ENCODE assay signal across 1 cellular context in the genomic region with DNA sequence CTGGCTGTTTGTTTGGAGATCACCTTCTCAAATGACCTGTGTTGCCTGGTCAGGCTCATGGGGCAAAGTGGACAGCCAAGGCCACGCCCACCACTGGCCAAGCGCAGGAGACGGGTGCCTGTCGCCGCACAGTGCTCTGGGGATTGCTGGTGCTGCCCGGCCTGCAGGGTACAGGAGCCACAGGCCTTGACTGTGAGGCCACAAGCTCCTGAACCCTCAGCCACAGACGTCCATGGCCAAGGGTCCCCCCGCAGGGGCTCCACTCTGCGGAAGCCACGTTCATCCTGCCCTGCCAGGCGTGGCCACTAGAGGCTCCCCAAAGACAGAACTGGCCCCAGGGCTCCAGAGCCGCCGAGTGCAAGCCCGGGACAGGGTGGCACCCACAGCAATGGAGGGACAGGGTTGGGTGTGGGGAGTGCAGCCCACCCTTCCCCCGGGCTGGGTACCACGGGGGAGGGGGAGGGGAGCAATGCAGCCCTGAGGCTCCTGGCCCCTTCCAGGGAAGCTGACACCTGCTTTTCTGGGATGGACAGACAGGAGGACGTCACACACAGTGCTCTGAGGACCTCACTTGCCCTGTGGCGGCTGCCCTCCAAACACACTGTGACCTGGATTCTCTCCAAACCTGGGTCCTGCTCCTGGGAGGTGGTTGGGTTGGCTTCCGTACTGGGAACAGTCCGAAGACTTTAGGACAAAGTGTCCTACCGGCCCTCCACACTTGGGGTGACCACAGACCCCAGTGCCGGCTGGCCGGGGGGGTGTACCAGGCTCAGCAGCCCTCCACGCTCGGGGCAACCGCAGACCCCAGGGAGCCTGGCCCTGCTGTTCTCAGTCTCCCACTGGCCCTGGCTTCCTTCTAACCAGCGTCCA.
TF ChIP-seq lines count a peak whose summit lies in the region.

No MANE protein-coding gene starts in this region.

TF ChIP-seq in HepG2, 621 proteins besides CTCF, POLR2A, EP300 and RAD21 (continued from another document):
- TF ChIP-seq ZNF687 (CRISPR knock-in tag; IDR thresholded peaks at IDR 0.05) (peak; percentile 69), ZNF761 (CRISPR knock-in tag; conservative IDR thresholded peaks at IDR 0.05) (peak; percentile 42), HHEX (CRISPR knock-in tag; IDR thresholded peaks at IDR 0.05) (no peak), BORCS8-MEF2B (CRISPR knock-in tag; IDR thresholded peaks at IDR 0.05) (peak; percentile 31; the same call in 1 of the 2 replicates), PITX1 (CRISPR knock-in tag; IDR thresholded peaks at IDR 0.05) (peak; percentile 52; the same call in 1 of the 2 replicates), FOSL2 (CRISPR knock-in tag; IDR thresholded peaks at IDR 0.05) (no peak), ZNF225 (CRISPR knock-in tag; IDR thresholded peaks at IDR 0.05) (no peak), CHCHD3 (CRISPR knock-in tag; IDR thresholded peaks at IDR 0.05) (no peak; the same call in 1 of the 2 replicates), MEF2D (CRISPR knock-in tag; IDR thresholded peaks at IDR 0.05) (peak; percentile 62; the same call in 1 of the 2 replicates), ZNF383 (CRISPR knock-in tag; IDR thresholded peaks at IDR 0.05; ENCODE audit: borderline replicate concordance) (peak; percentile 66; the same call in 1 of the 2 replicates), SIN3B (IDR thresholded peaks at IDR 0.05; ENCODE audit: low read length) (0 out of 2 replicates have a peak, but pooled peaks have one; percentile 23)
- TF ChIP-seq, protein P1, sequence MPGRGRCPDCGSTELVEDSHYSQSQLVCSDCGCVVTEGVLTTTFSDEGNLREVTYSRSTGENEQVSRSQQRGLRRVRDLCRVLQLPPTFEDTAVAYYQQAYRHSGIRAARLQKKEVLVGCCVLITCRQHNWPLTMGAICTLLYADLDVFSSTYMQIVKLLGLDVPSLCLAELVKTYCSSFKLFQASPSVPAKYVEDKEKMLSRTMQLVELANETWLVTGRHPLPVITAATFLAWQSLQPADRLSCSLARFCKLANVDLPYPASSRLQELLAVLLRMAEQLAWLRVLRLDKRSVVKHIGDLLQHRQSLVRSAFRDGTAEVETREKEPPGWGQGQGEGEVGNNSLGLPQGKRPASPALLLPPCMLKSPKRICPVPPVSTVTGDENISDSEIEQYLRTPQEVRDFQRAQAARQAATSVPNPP (CRISPR knock-in tag; IDR thresholded peaks at IDR 0.05) = no peak
